1 cellular context compared by ENCODE assay signal in genomic region chr11:75352417-75353206, GRCh38.
TF ChIP-seq lines count a peak whose summit lies in the region.

No MANE protein-coding gene starts in this region.

TF ChIP-seq in HepG2, 621 proteins besides CTCF, POLR2A, EP300 and RAD21 (continues in another document):
- TF ChIP-seq HMGXB4 (CRISPR knock-in tag; IDR thresholded peaks at IDR 0.05; ENCODE audit: borderline replicate concordance in 1 of 2, low read depth in 1 of 2): peak in 1 of 2 experiments; percentile 12; a peak in 1 of 4 replicates
- peak; percentile 62; the same call in 1 of the 2 replicates for TF ChIP-seq ZKSCAN8 (CRISPR knock-in tag; IDR thresholded peaks at IDR 0.05; ENCODE audit: borderline replicate concordance)
- no peak for TF ChIP-seq ZNF251 (CRISPR knock-in tag; IDR thresholded peaks at IDR 0.05)
- TF ChIP-seq ZNF142 (CRISPR knock-in tag; IDR thresholded peaks at IDR 0.05): 0 out of 2 replicates have a peak, but pooled peaks have one; percentile 26
- TF ChIP-seq KAT8 (CRISPR knock-in tag; IDR thresholded peaks at IDR 0.05): peak; percentile 9; the same call in 1 of the 2 replicates
- 0 out of 2 replicates have a peak, but pooled peaks have one; percentile 2 for TF ChIP-seq ZNF501 (CRISPR knock-in tag; IDR thresholded peaks at IDR 0.05)
- 0 out of 2 replicates have a peak, but pooled peaks have one; percentile 35 for TF ChIP-seq TP53 (CRISPR knock-in tag; conservative IDR thresholded peaks at IDR 0.05)
- no peak for TF ChIP-seq IRF2 (CRISPR knock-in tag; IDR thresholded peaks at IDR 0.05)
- 0 out of 2 replicates have a peak, but pooled peaks have one; percentile 11 for TF ChIP-seq HOXD1 (CRISPR knock-in tag; IDR thresholded peaks at IDR 0.05)
- no peak for TF ChIP-seq ZBTB40 (IDR thresholded peaks at IDR 0.05)
- 0 out of 2 replicates have a peak, but pooled peaks have one; percentile 51 for TF ChIP-seq ZBTB40 (CRISPR knock-in tag; IDR thresholded peaks at IDR 0.05)
- 0 out of 2 replicates have a peak, but pooled peaks have one; percentile 42 for TF ChIP-seq BRD4 (CRISPR knock-in tag; IDR thresholded peaks at IDR 0.05)
- 0 out of 2 replicates have a peak, but pooled peaks have one; percentile 88 for TF ChIP-seq ZNF614 (CRISPR knock-in tag; IDR thresholded peaks at IDR 0.05; ENCODE audit: borderline replicate concordance)
- TF ChIP-seq GFI1 (CRISPR knock-in tag; IDR thresholded peaks at IDR 0.05; ENCODE audit: borderline replicate concordance): 0 out of 2 replicates have a peak, but pooled peaks have one; percentile 5
- 0 out of 2 replicates have a peak, but pooled peaks have one; percentile 27 for TF ChIP-seq ZBTB37 (CRISPR knock-in tag; IDR thresholded peaks at IDR 0.05)
- TF ChIP-seq NR0B2 (CRISPR knock-in tag; IDR thresholded peaks at IDR 0.05): 0 out of 2 replicates have a peak, but pooled peaks have one; percentile 64
- 0 out of 2 replicates have a peak, but pooled peaks have one; percentile 4 for TF ChIP-seq NAIF1 (CRISPR knock-in tag; IDR thresholded peaks at IDR 0.05; ENCODE audit: borderline replicate concordance)
- TF ChIP-seq ZMAT3 (CRISPR knock-in tag; conservative IDR thresholded peaks at IDR 0.05): 0 out of 2 replicates have a peak, but pooled peaks have one; percentile 38
- TF ChIP-seq SMAD9 (CRISPR knock-in tag; IDR thresholded peaks at IDR 0.05): peak; percentile 17; the same call in 1 of the 2 replicates
- TF ChIP-seq TFDP2 (CRISPR knock-in tag; IDR thresholded peaks at IDR 0.05): peak; percentile 42; the same call in 1 of the 2 replicates
- TF ChIP-seq SCMH1 (CRISPR knock-in tag; IDR thresholded peaks at IDR 0.05; ENCODE audit: borderline replicate concordance): no peak
- TF ChIP-seq MIER2 (CRISPR knock-in tag; IDR thresholded peaks at IDR 0.05): 0 out of 2 replicates have a peak, but pooled peaks have one; percentile 11
- peak; percentile 83; the same call in 1 of the 2 replicates for TF ChIP-seq ZBTB7B (CRISPR knock-in tag; IDR thresholded peaks at IDR 0.05)
- TF ChIP-seq ZNF18 (CRISPR knock-in tag; IDR thresholded peaks at IDR 0.05; ENCODE audit: insufficient replicate concordance): peak; percentile 58
- peak; percentile 79 for TF ChIP-seq POGZ (CRISPR knock-in tag; IDR thresholded peaks at IDR 0.05)
- TF ChIP-seq RNF219 (CRISPR knock-in tag; IDR thresholded peaks at IDR 0.05): no peak
- peak; percentile 44; the same call in 1 of the 2 replicates for TF ChIP-seq ZNF776 (CRISPR knock-in tag; IDR thresholded peaks at IDR 0.05)
- TF ChIP-seq ATAD3A (CRISPR knock-in tag; IDR thresholded peaks at IDR 0.05): no peak
- 0 out of 2 replicates have a peak, but pooled peaks have one; percentile 15 for TF ChIP-seq ZNF746 (CRISPR knock-in tag; IDR thresholded peaks at IDR 0.05)
- TF ChIP-seq KLF11 (CRISPR knock-in tag; IDR thresholded peaks at IDR 0.05): no peak
